ENCODE assay signal across 11 cellular contexts in genomic region chr10:74071151-74071550, GRCh38.
DNase-seq lines count a peak whose midpoint lies in the region; ATAC-seq and TF ChIP-seq lines count a peak whose summit lies in the region.
"Had no signal": no experiment of that assay in that cellular context is flagged by ENCODE, and none has a peak within 500 bp of the region (broad histone marks: within the 10 kb centered on the region; RNA-seq: fewer than 3 reads in every experiment).

No MANE protein-coding gene starts in this region.

- CTCF ChIA-PET in BJ (lab: Yijun Ruan, JAX): interaction anchor here (1.0 kb wide), 2 partner anchors 10 to 185 kb away, joined by 3 read pairs; no protein-coding TSS in a partner anchor

- H3K4me1 ChIP-seq in SJCRH30: peaks cover 26% of the 10 kb centered on the region
- H3K4me1 ChIP-seq: breast epithelium had no signal

- no peak for ATAC-seq in activated CD4-positive, CD25-positive, alpha-beta regulatory T cell treated with anti-CD3 and anti-CD28 coated beads, Interleukin-2, amount 50 U/mL, for 24 hours
- no peak for ATAC-seq in GM19351 (IDR thresholded peaks at IDR 0.05; ENCODE audit: unreplicated experiment)
- ATAC-seq: stimulated activated memory B cell treated with anti-CD40 and anti-IgM and Interleukin-4, amounts not matched to agents 10 μg/mL and 1 μg/mL and 100 μg/mL, for 72 hours had no signal

- TF ChIP-seq CTCF in BJ (IDR thresholded peaks at IDR 0.05; ENCODE audit: insufficient read depth, low read depth, low read length): no peak

- POLR2A ChIA-PET in BJ (lab: Charles Lee): no interaction called here

- H3K27ac ChIP-seq in SJCRH30: peak overlapping the region; percentile 74
- H3K27ac ChIP-seq: breast epithelium had no signal

- H3K27me3 ChIP-seq in BJ (ENCODE audit: control insufficient read depth, insufficient read depth, low read length) (no peaks in the 10 kb centered on the region), SJCRH30 (no peaks in the 10 kb centered on the region)
- H3K27me3 ChIP-seq: breast epithelium had no signal

- H3K9me3 ChIP-seq in SJCRH30 (replicated peaks): no peaks in the 10 kb centered on the region
- H3K9me3 ChIP-seq: breast epithelium had no signal

- DNase-seq in BJ (ENCODE audit: low read depth) (peak; percentile 61), SJCRH30 (peak; percentile 30 to 56), fibroblast of the conjunctiva (ENCODE audit: low read depth) (peak; percentile 72), non-pigmented ciliary epithelial cell (ENCODE audit: low read depth) (peak; percentile 76), amygdala (lab: John Stamatoyannopoulos, UW) (no peak), GM19240 (ENCODE audit: insufficient read length, low spot score) (no peak)
- DNase-seq: head of caudate nucleus had no signal

- H3K4me3 ChIP-seq in BJ (ENCODE audit: low read depth, low read length) (no peak overlapping the region), SJCRH30 (no peak overlapping the region)
- H3K4me3 ChIP-seq: breast epithelium had no signal

- peaks cover 5% of the 10 kb centered on the region for H3K36me3 ChIP-seq in BJ (ENCODE audit: control insufficient read depth, insufficient read depth, low read length)
- peaks cover 6% of the 10 kb centered on the region; the same call in 1 of the 2 replicates for H3K36me3 ChIP-seq in SJCRH30
- H3K36me3 ChIP-seq: breast epithelium had no signal

Comparison
In these comparisons a context has a peak if more than half of its experiments do, and no peak if none do; other contexts are left out.
1. DNase-seq: peak in BJ (single experiment), SJCRH30 (2 of 2), fibroblast of the conjunctiva (single experiment) and non-pigmented ciliary epithelial cell (single experiment); none in amygdala (0 of 56) and GM19240 (single experiment).